ENCODE assay signal across 8 cellular contexts in the genomic region with DNA sequence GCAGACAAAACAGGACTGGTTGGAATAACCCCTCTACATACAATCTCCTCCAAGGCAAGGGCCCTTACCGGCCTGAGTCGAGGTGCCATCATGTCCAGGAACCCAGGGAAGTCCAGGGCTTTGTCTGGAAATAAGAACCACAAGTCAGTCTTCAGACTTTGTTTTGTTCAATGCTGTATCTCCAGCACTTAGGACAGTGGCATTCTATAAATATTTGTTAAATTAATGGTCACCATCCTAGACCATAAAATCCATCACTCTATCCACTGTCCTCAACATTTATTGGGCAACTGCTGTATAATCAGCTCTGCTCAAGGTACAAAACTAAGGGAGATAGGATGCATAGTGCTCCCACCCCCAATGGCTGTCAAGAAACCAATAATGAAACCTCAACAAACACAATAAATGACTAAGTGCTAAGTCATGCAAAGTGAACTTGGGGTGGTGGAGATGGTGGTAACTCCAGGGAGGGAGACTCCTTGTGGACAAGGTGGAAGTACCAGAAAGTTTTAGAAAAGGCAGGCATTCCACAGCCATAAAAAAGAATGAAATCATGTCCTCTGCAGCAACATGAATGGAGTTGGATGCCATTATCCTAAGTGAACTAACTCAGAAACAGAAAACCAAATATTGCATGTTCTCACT. TPM values are rescaled to one million over a fixed set of nuclear protein-coding genes. Genes with fewer than 3 reads are reported as not detected.
DNase-seq lines count a peak whose midpoint lies in the region; ATAC-seq and TF ChIP-seq lines count a peak whose summit lies in the region.

No MANE protein-coding gene starts in this region.

- ATAC-seq in GM18907 (IDR thresholded peaks at IDR 0.05; ENCODE audit: unreplicated experiment) (peak; percentile 48), HG03354 (IDR thresholded peaks at IDR 0.05; ENCODE audit: poor library complexity, severe bottlenecking, unreplicated experiment) (peak; percentile 54)
- ATAC-seq in activated T-helper 17 cell treated with anti-CD3 and anti-CD28 coated beads, Interleukin-2, amount 50 U/mL, for 72 hours (replicated peaks): peak; percentile 75
- no peak for ATAC-seq in stimulated activated memory B cell treated with anti-CD40 and anti-IgM and Interleukin-4, amounts not matched to agents 10 μg/mL and 1 μg/mL and 100 μg/mL, for 72 hours

- no peaks in the 10 kb centered on the region for H3K27me3 Mint-ChIP-seq in activated T-helper 17 cell treated with anti-CD3 and anti-CD28 coated beads, Interleukin-2, amount 50 U/mL, for 72 hours
- no peaks in the 10 kb centered on the region for H3K27me3 Mint-ChIP-seq in stimulated activated memory B cell treated with anti-CD40 and anti-IgM and Interleukin-4, amounts not matched to agents 10 μg/mL and 1 μg/mL and 100 μg/mL, for 72 hours

- no peak for DNase-seq in AG09319 (ENCODE audit: extremely low read depth, low read depth)
- no peak for DNase-seq in posterior cingulate gyrus
- DNase-seq in anterior cingulate cortex (lab: John Stamatoyannopoulos, UW): no peak
- DNase-seq in NCI-H510A (lab: John Stamatoyannopoulos, UW): no peak

- intact Hi-C loops in posterior cingulate gyrus (cut with DNase I): no loop called here

- no peak overlapping the region for H3K4me3 Mint-ChIP-seq in activated T-helper 17 cell treated with anti-CD3 and anti-CD28 coated beads, Interleukin-2, amount 50 U/mL, for 72 hours
- H3K4me3 Mint-ChIP-seq in stimulated activated memory B cell treated with anti-CD40 and anti-IgM and Interleukin-4, amounts not matched to agents 10 μg/mL and 1 μg/mL and 100 μg/mL, for 72 hours: no peak overlapping the region

- peak; percentile 19 for TF ChIP-seq CTCF in AG09319 (IDR thresholded peaks at IDR 0.05; ENCODE audit: low read depth, low read length)

- peak overlapping the region; percentile 67 for H3K27ac Mint-ChIP-seq in activated T-helper 17 cell treated with anti-CD3 and anti-CD28 coated beads, Interleukin-2, amount 50 U/mL, for 72 hours
- H3K27ac Mint-ChIP-seq in stimulated activated memory B cell treated with anti-CD40 and anti-IgM and Interleukin-4, amounts not matched to agents 10 μg/mL and 1 μg/mL and 100 μg/mL, for 72 hours: peak overlapping the region; percentile 42

- no peaks in the 10 kb centered on the region for H3K9me3 Mint-ChIP-seq in activated T-helper 17 cell treated with anti-CD3 and anti-CD28 coated beads, Interleukin-2, amount 50 U/mL, for 72 hours
- H3K9me3 Mint-ChIP-seq in stimulated activated memory B cell treated with anti-CD40 and anti-IgM and Interleukin-4, amounts not matched to agents 10 μg/mL and 1 μg/mL and 100 μg/mL, for 72 hours: no peaks in the 10 kb centered on the region

- H3K36me3 Mint-ChIP-seq in activated T-helper 17 cell treated with anti-CD3 and anti-CD28 coated beads, Interleukin-2, amount 50 U/mL, for 72 hours (ENCODE audit: low read depth): peaks cover 70% of the 10 kb centered on the region
- H3K36me3 Mint-ChIP-seq in stimulated activated memory B cell treated with anti-CD40 and anti-IgM and Interleukin-4, amounts not matched to agents 10 μg/mL and 1 μg/mL and 100 μg/mL, for 72 hours: peaks cover 37% of the 10 kb centered on the region

- H3K4me1 Mint-ChIP-seq in activated T-helper 17 cell treated with anti-CD3 and anti-CD28 coated beads, Interleukin-2, amount 50 U/mL, for 72 hours: peaks cover 31% of the 10 kb centered on the region
- H3K4me1 Mint-ChIP-seq in stimulated activated memory B cell treated with anti-CD40 and anti-IgM and Interleukin-4, amounts not matched to agents 10 μg/mL and 1 μg/mL and 100 μg/mL, for 72 hours: peaks cover 21% of the 10 kb centered on the region

RNA-seq across cellular contexts. Expression of a gene that starts 5.0 kb away (rescaled TPM):
- 10 to 100 TPM; 16.5 to 29.9 TPM for total RNA-seq in activated T-helper 17 cell treated with anti-CD3 and anti-CD28 coated beads, Interleukin-2, amount 50 U/mL, for 72 hours

RNA-seq across cellular contexts. Expression of a gene that starts 5.1 kb away (rescaled TPM):
- 100 to 1,000 TPM; 123 to 174 TPM for total RNA-seq in activated T-helper 17 cell treated with anti-CD3 and anti-CD28 coated beads, Interleukin-2, amount 50 U/mL, for 72 hours

RNA-seq across cellular contexts. Expression of a gene that starts 9.5 kb away (rescaled TPM):
- 100 to 1,000 TPM in 1 of 2 donors, 10 to 100 TPM in 1; 38.7 to 113 TPM for total RNA-seq in activated T-helper 17 cell treated with anti-CD3 and anti-CD28 coated beads, Interleukin-2, amount 50 U/mL, for 72 hours

RNA-seq across cellular contexts. Expression of a gene that starts 23.0 kb away (rescaled TPM):
- 100 to 1,000 TPM; 186 to 268 TPM for total RNA-seq in activated T-helper 17 cell treated with anti-CD3 and anti-CD28 coated beads, Interleukin-2, amount 50 U/mL, for 72 hours

RNA-seq across cellular contexts. Expression of a gene that starts 40.3 kb away (rescaled TPM):
- total RNA-seq in activated T-helper 17 cell treated with anti-CD3 and anti-CD28 coated beads, Interleukin-2, amount 50 U/mL, for 72 hours: 10 to 100 TPM in 1 of 2 donors, 1 to 10 TPM in 1; 7.1 to 19.6 TPM
